Comparison of ENCODE assay signal across 1 cellular context in genomic region chr7:133433165-133433812, GRCh38.
TF ChIP-seq lines count a peak whose summit lies in the region.

No MANE protein-coding gene starts in this region.

TF ChIP-seq in HepG2, 621 proteins besides CTCF, POLR2A, EP300 and RAD21 (continues in another document):
- TF ChIP-seq ZNF788 (CRISPR knock-in tag; IDR thresholded peaks at IDR 0.05; ENCODE audit: borderline replicate concordance) = no peak
- TF ChIP-seq ZNF275 (CRISPR knock-in tag; IDR thresholded peaks at IDR 0.05; ENCODE audit: borderline replicate concordance) = no peak
- TF ChIP-seq USF2 (IDR thresholded peaks at IDR 0.05; ENCODE audit: low read depth, low read length) = no peak
- peak; percentile 64; the same call in 1 of the 2 replicates for TF ChIP-seq USF2 (CRISPR knock-in tag; IDR thresholded peaks at IDR 0.05; ENCODE audit: borderline replicate concordance)
- TF ChIP-seq PAXIP1 (CRISPR knock-in tag; conservative IDR thresholded peaks at IDR 0.05) = no peak
- TF ChIP-seq SOX13 (IDR thresholded peaks at IDR 0.05) = peak; percentile 44; the same call in 1 of the 2 replicates
- peak in 1 of 2 experiments; percentile 84; a peak in 2 of 4 replicates for TF ChIP-seq SOX13 (CRISPR knock-in tag; conservative IDR thresholded peaks at IDR 0.05 in 1 of 2, IDR thresholded peaks at IDR 0.05 in 1 of 2)
- TF ChIP-seq SALL1 (CRISPR knock-in tag; IDR thresholded peaks at IDR 0.05) = no peak; the same call in 1 of the 2 replicates
- no peak for TF ChIP-seq ZNF713 (CRISPR knock-in tag; IDR thresholded peaks at IDR 0.05)
- 0 out of 2 replicates have a peak, but pooled peaks have one; percentile 19 for TF ChIP-seq ARID3A (IDR thresholded peaks at IDR 0.05; ENCODE audit: low read depth, low read length)
- TF ChIP-seq ZBTB33 (CRISPR knock-in tag; IDR thresholded peaks at IDR 0.05) = no peak
- no peak for TF ChIP-seq TRAFD1 (CRISPR knock-in tag; IDR thresholded peaks at IDR 0.05; ENCODE audit: borderline replicate concordance)
- TF ChIP-seq TFE3 (CRISPR knock-in tag; IDR thresholded peaks at IDR 0.05) = no peak
- no peak for TF ChIP-seq GABPB1 (CRISPR knock-in tag; IDR thresholded peaks at IDR 0.05)
- no peak for TF ChIP-seq GPN1 (CRISPR knock-in tag; IDR thresholded peaks at IDR 0.05; ENCODE audit: borderline replicate concordance)
- TF ChIP-seq PRPF4 (IDR thresholded peaks at IDR 0.05; ENCODE audit: low read depth, low read length, poor library complexity, severe bottlenecking) = no peak
- no peak for TF ChIP-seq ARNT (IDR thresholded peaks at IDR 0.05)
- TF ChIP-seq SRSF9 (IDR thresholded peaks at IDR 0.05; ENCODE audit: borderline replicate concordance, insufficient read depth, low read depth, low read length, poor library complexity, severe bottlenecking) = no peak
- TF ChIP-seq CEBPG (CRISPR knock-in tag; IDR thresholded peaks at IDR 0.05) = 0 out of 2 replicates have a peak, but pooled peaks have one; percentile 7
- TF ChIP-seq CEBPB (IDR thresholded peaks at IDR 0.05; ENCODE audit: borderline replicate concordance, low read depth, low read length) = peak; percentile 43; the same call in 1 of the 2 replicates
- no peak for TF ChIP-seq CAMTA2 (CRISPR knock-in tag; IDR thresholded peaks at IDR 0.05; ENCODE audit: borderline replicate concordance)
- no peak for TF ChIP-seq SAP130 (CRISPR knock-in tag; IDR thresholded peaks at IDR 0.05; ENCODE audit: low read depth)
- TF ChIP-seq CHCHD3 (CRISPR knock-in tag; IDR thresholded peaks at IDR 0.05) = no peak
- no peak for TF ChIP-seq RARA (CRISPR knock-in tag; IDR thresholded peaks at IDR 0.05)
- no peak for TF ChIP-seq REL (CRISPR knock-in tag; conservative IDR thresholded peaks at IDR 0.05)
- TF ChIP-seq NFYC (CRISPR knock-in tag; IDR thresholded peaks at IDR 0.05) = peak; percentile 50; the same call in 1 of the 2 replicates
- no peak for TF ChIP-seq ZNF460 (CRISPR knock-in tag; IDR thresholded peaks at IDR 0.05; ENCODE audit: borderline replicate concordance)
- no peak for TF ChIP-seq ZBTB3 (CRISPR knock-in tag; IDR thresholded peaks at IDR 0.05; ENCODE audit: borderline replicate concordance, low read depth)
- no peak for TF ChIP-seq FIP1L1 (IDR thresholded peaks at IDR 0.05; ENCODE audit: borderline replicate concordance, insufficient read depth, low read depth, low read length)
- peak; percentile 76 for TF ChIP-seq HNF4A (CRISPR knock-in tag; IDR thresholded peaks at IDR 0.05)
- TF ChIP-seq ONECUT2 (CRISPR knock-in tag; IDR thresholded peaks at IDR 0.05) = no peak
- TF ChIP-seq ZMYM4 (CRISPR knock-in tag; IDR thresholded peaks at IDR 0.05) = peak; percentile 94
- no peak for TF ChIP-seq RBFOX2 (IDR thresholded peaks at IDR 0.05; ENCODE audit: low read depth, low read length)
- TF ChIP-seq MATR3 (CRISPR knock-in tag; IDR thresholded peaks at IDR 0.05) = no peak
- no peak for TF ChIP-seq ZNF776 (CRISPR knock-in tag; IDR thresholded peaks at IDR 0.05)
- TF ChIP-seq KLF6 (CRISPR knock-in tag; IDR thresholded peaks at IDR 0.05) = no peak
- TF ChIP-seq NFE2 (CRISPR knock-in tag; IDR thresholded peaks at IDR 0.05) = no peak
- no peak for TF ChIP-seq PCBP1 (IDR thresholded peaks at IDR 0.05; ENCODE audit: borderline replicate concordance, low read depth, low read length)
- no peak for TF ChIP-seq HOXA7 (CRISPR knock-in tag; IDR thresholded peaks at IDR 0.05)
- no peak for TF ChIP-seq FOXA1 (IDR thresholded peaks at IDR 0.05)
- 0 out of 2 replicates have a peak, but pooled peaks have one; percentile 9 for TF ChIP-seq FOXA1 (CRISPR knock-in tag; IDR thresholded peaks at IDR 0.05)
- peak; percentile 35 for TF ChIP-seq TEAD3 (CRISPR knock-in tag; optimal IDR thresholded peaks at IDR 0.05; ENCODE audit: borderline replicate concordance)
- TF ChIP-seq IRF2 (CRISPR knock-in tag; IDR thresholded peaks at IDR 0.05) = no peak
- no peak for TF ChIP-seq LRRFIP1 (CRISPR knock-in tag; conservative IDR thresholded peaks at IDR 0.05)
- no peak for TF ChIP-seq SNRNP70 (IDR thresholded peaks at IDR 0.05; ENCODE audit: low read depth, low read length)
- no peak for TF ChIP-seq ESRRA (CRISPR knock-in tag; IDR thresholded peaks at IDR 0.05; ENCODE audit: low read depth)
- no peak for TF ChIP-seq ZNF574 (CRISPR knock-in tag; IDR thresholded peaks at IDR 0.05)
